10 cellular contexts compared by ENCODE assay signal in genomic region chr1:63917571-63918394, GRCh38.
DNase-seq lines count a peak whose midpoint lies in the region; ATAC-seq, FAIRE-seq and TF ChIP-seq lines count a peak whose summit lies in the region.
"Had no signal": no experiment of that assay in that cellular context is flagged by ENCODE, and none has a peak within 500 bp of the region (broad histone marks: within the 10 kb centered on the region; RNA-seq: fewer than 3 reads in every experiment).

No MANE protein-coding gene starts in this region.

- 5% methylated on average over 12 of the region's 12 CpGs for WGBS in K562 (ENCODE audit: insufficient coverage, low coverage, missing lambda C conversion rate)

- no peaks in the 10 kb centered on the region for H3K36me3 ChIP-seq in K562 (ENCODE audit: control insufficient read depth, insufficient read depth, low read length)

- H3K9me1 ChIP-seq in K562 (ENCODE audit: control insufficient read depth, insufficient read depth, low read length): no peaks in the 10 kb centered on the region

- TF ChIP-seq CTCF in K562 (IDR thresholded peaks at IDR 0.05 in 2 of 3, conservative IDR thresholded peaks at IDR 0.05 in 1 of 3; ENCODE audit: insufficient read depth in 2 of 3, low read depth in 1 of 3, low read length in 3 of 3) (peak; percentile 38 to 61 (median 51); a peak in 4 of 6 replicates), osteocyte (IDR thresholded peaks at IDR 0.05) (no peak)

- CTCF ChIA-PET in K562 (lab: Yijun Ruan, JAX; ENCODE audit: low intra/inter-chr PET ratio): no interaction called here

- no peak overlapping the region for H3K4me3 ChIP-seq in K562
- H3K4me3 ChIP-seq: SK-N-MC had no signal

- no peak overlapping the region for H3K27ac ChIP-seq in K562 (ENCODE audit: extremely low read depth, low read depth, low read length)
- H3K27ac ChIP-seq: SK-N-MC had no signal

- H3K4me1 Mint-ChIP-seq in osteocyte (ENCODE audit: unreplicated experiment): peaks cover 75% of the 10 kb centered on the region
- H3K4me1 Mint-ChIP-seq: CD4-positive, CD25-positive, alpha-beta regulatory T cell had no signal

- no peaks in the 10 kb centered on the region for H4K20me1 ChIP-seq in K562 (replicated peaks; ENCODE audit: control insufficient read depth, insufficient read depth, low read length)

- TF ChIP-seq RAD21 in K562 (CRISPR knock-in tag; conservative IDR thresholded peaks at IDR 0.05 in 1 of 2, IDR thresholded peaks at IDR 0.05 in 1 of 2): no peak

- no peaks in the 10 kb centered on the region for H3K4me1 ChIP-seq in K562 (replicated peaks in 1 of 2; ENCODE audit: control insufficient read depth in 2 of 2, insufficient read depth in 2 of 2, low read length in 2 of 2)

- ATAC-seq in HG02642 (IDR thresholded peaks at IDR 0.05; ENCODE audit: poor library complexity, unreplicated experiment) (peak; percentile 52), K562 (peak; percentile 84), HG03039 (IDR thresholded peaks at IDR 0.05; ENCODE audit: unreplicated experiment) (no peak)

- no peak for TF ChIP-seq EP300 in K562 (IDR thresholded peaks at IDR 0.05; ENCODE audit: low read length)

- in situ Hi-C loops in K562 (cut with MboI): no loop called here

- no TSS peak for BruUV-seq in K562 (replicated peaks; lab: Mats Ljungman, UMichigan)

- POLR2A ChIA-PET in K562 (lab: Yijun Ruan, JAX): no interaction called here

- no peak overlapping the region for H3K9ac ChIP-seq in K562 (ENCODE audit: insufficient read depth in 1 of 2, low read depth in 2 of 2, low read length in 2 of 2)

- no peak overlapping the region for H3K4me3 Mint-ChIP-seq in osteocyte (ENCODE audit: unreplicated experiment)

- H3K4me2 ChIP-seq in K562 (ENCODE audit: insufficient read depth, low read length): no peak overlapping the region

- no peak for TF ChIP-seq POLR2A in K562 (conservative IDR thresholded peaks at IDR 0.05)

- H3K9me3 ChIP-seq in K562 (replicated peaks; ENCODE audit: control insufficient read depth, insufficient read depth, low read depth, low read length): no peaks in the 10 kb centered on the region

- 0 out of 5 replicates have a peak, but pooled peaks cover 0 to 5% of the 10 kb centered on the region in 2 experiments for H3K27me3 ChIP-seq in K562 (ENCODE audit: control insufficient read depth in 2 of 2, insufficient read depth in 2 of 2, low read length in 2 of 2)

- no peaks in the 10 kb centered on the region for H3K9me3 Mint-ChIP-seq in osteocyte (ENCODE audit: unreplicated experiment)

- intact Hi-C loops in K562 (cut with micrococcal nuclease): loop anchor here (10.0 kb wide), 2 partner anchors 217 to 223 kb away; no protein-coding TSS in a partner anchor

- no peaks in the 10 kb centered on the region for H3K36me3 Mint-ChIP-seq in osteocyte (ENCODE audit: unreplicated experiment)
- H3K36me3 Mint-ChIP-seq: CD4-positive, CD25-positive, alpha-beta regulatory T cell had no signal

- FAIRE-seq in K562 (lab: Jason Lieb, UNC): peak; percentile 67

- H3K27ac Mint-ChIP-seq in osteocyte (ENCODE audit: unreplicated experiment): peak overlapping the region; percentile 70
- H3K27ac Mint-ChIP-seq: CD4-positive, CD25-positive, alpha-beta regulatory T cell had no signal

- no peaks in the 10 kb centered on the region for H3K79me2 ChIP-seq in K562 (ENCODE audit: control insufficient read depth, insufficient read depth, low read length)

- no peak overlapping the region for H2AFZ ChIP-seq in K562 (ENCODE audit: low read depth, low read length)

- H3K27me3 Mint-ChIP-seq in osteocyte (ENCODE audit: unreplicated experiment): no peaks in the 10 kb centered on the region
- H3K27me3 Mint-ChIP-seq: CD4-positive, CD25-positive, alpha-beta regulatory T cell had no signal

- DNase-seq in NCI-H82 (lab: John Stamatoyannopoulos, UW) (peak; percentile 63), NCI-H82 treated with DMSO at 0.1 percent for 48 hours (lab: John Stamatoyannopoulos, UW; ENCODE audit: unreplicated experiment) (no peak), K562 (ENCODE audit: extremely low read depth in 1 of 4, low spot score in 3 of 4) (peak; percentile 21 to 55 (median 42)), osteocyte (ENCODE audit: extremely low spot score, unreplicated experiment) (no peak), NCI-H774 (lab: John Stamatoyannopoulos, UW) (no peak), DMS153 (lab: John Stamatoyannopoulos, UW) (no peak)

TF ChIP-seq in K562, 482 proteins besides CTCF, POLR2A, EP300 and RAD21:
- peak; percentile 23; the same call in 1 of the 2 replicates for TF ChIP-seq EHMT2 (IDR thresholded peaks at IDR 0.05)
- no peak for TF ChIP-seq LEF1 (IDR thresholded peaks at IDR 0.05)

Comparison
In these comparisons a context has a peak if more than half of its experiments do, and no peak if none do; other contexts are left out.
1. DNase-seq: peak in NCI-H82 (single experiment) and K562 (4 of 4); none in NCI-H82 treated with DMSO at 0.1 percent for 48 hours (single experiment), osteocyte (single experiment), NCI-H774 (single experiment) and DMS153 (single experiment).